ENCODE assay signal across 6 cellular contexts in genomic region chr20:56708991-56709390, GRCh38.
"Had no signal": no experiment of that assay in that cellular context is flagged by ENCODE, and none has a peak within 500 bp of the region (broad histone marks: within the 10 kb centered on the region; RNA-seq: fewer than 3 reads in every experiment).

No MANE protein-coding gene starts in this region.

- DNase-seq: GOT3, H9, HCEC 1CT, IMR-90 had no signal

- ATAC-seq: K562 had no signal

- H3K4me3 Mint-ChIP-seq: H9 had no signal

- H3K4me3 ChIP-seq: K562 had no signal

- FAIRE-seq: H54, K562 had no signal
